Comparison of ENCODE assay signal across 9 cellular contexts in the genomic region with DNA sequence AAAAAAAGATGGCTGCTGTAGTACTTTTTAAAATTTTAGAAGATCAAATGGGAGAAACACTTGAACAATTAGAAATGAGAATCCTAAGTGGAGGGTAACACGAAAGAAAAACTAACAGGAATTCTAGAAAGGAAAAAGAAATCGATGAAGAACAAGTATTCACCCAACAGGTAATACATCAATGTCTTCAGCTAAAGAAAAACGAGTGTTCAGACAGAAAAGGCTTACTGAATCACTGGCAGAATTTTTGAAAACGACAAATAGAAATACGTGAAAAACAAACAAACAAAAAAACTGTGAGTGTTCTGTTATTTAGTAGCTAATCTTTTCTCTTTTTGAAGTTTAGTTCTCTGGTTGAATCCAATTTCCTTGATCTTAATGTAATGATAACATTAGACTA. TPM values are rescaled to one million over a fixed set of nuclear protein-coding genes. Genes with fewer than 3 reads are reported as not detected.
DNase-seq lines count a peak whose midpoint lies in the region; FAIRE-seq and TF ChIP-seq lines count a peak whose summit lies in the region.
"Had no signal": no experiment of that assay in that cellular context is flagged by ENCODE, and none has a peak within 500 bp of the region (broad histone marks: within the 10 kb centered on the region; RNA-seq: fewer than 3 reads in every experiment).

No MANE protein-coding gene starts in this region.

- H3K4me1 ChIP-seq in ACC112 (ENCODE audit: control insufficient read depth, insufficient read depth, low read length, unreplicated experiment) (peaks cover 55% of the 10 kb centered on the region), fibroblast of lung (ENCODE audit: control insufficient read depth, extremely low read depth, insufficient read depth, low read length) (peaks cover 8% of the 10 kb centered on the region)

- no peaks in the 10 kb centered on the region for H4K20me1 ChIP-seq in fibroblast of lung (ENCODE audit: control insufficient read depth, extremely low read depth, insufficient read depth, low read length)

- DNase-seq in GM12864 (ENCODE audit: low read depth): no peak
- peak; percentile 28 for DNase-seq in RKO (ENCODE audit: low spot score)
- no peak for DNase-seq in fibroblast of lung (ENCODE audit: low read depth in 2 of 2)
- DNase-seq in GM19239 (ENCODE audit: insufficient read length, low spot score): no peak
- no peak for DNase-seq in ecto neural progenitor cell (ENCODE audit: low spot score)
- no peak for DNase-seq in SHP77 treated with DMSO at 0.1 percent for 48 hours (lab: John Stamatoyannopoulos, UW)
- DNase-seq in hypothalamus (lab: John Stamatoyannopoulos, UW): no peak

- no peak overlapping the region for H3K9ac ChIP-seq in fibroblast of lung (ENCODE audit: insufficient read depth, low read length)

- H3K4me3 ChIP-seq in ACC112 (ENCODE audit: low read depth, low read length) (peak overlapping the region; percentile 88), GM12864 (ENCODE audit: low read depth, low read length) (peak overlapping the region; percentile 81; the same call in 1 of the 2 replicates), fibroblast of lung (replicated peaks in 1 of 4; ENCODE audit: control extremely low read depth in 1 of 4, insufficient read depth in 1 of 4, low read depth in 3 of 4, low read length in 4 of 4) (peak overlapping the region in 2 of 4 experiments; percentile 59 to 80)
- H3K4me3 ChIP-seq: vagina had no signal

- no peak overlapping the region for H2AFZ ChIP-seq in ACC112 (ENCODE audit: low read length, unreplicated experiment)
- H2AFZ ChIP-seq in fibroblast of lung (ENCODE audit: low read length): peak overlapping the region; percentile 21

- H3K36me3 ChIP-seq in ACC112 (ENCODE audit: insufficient read depth, low read length) (peaks cover 12% of the 10 kb centered on the region; the same call in 1 of the 2 replicates), fibroblast of lung (ENCODE audit: control insufficient read depth, insufficient read depth, low read length) (no peaks in the 10 kb centered on the region)
- H3K36me3 ChIP-seq: vagina had no signal

- no peak for TF ChIP-seq CTCF in GM12864 (IDR thresholded peaks at IDR 0.05; ENCODE audit: low read depth, low read length, missing control alignments)
- TF ChIP-seq CTCF in fibroblast of lung (conservative IDR thresholded peaks at IDR 0.05 in 1 of 2, IDR thresholded peaks at IDR 0.05 in 1 of 2; ENCODE audit: low read depth in 1 of 2, low read length in 2 of 2): no peak

- FAIRE-seq in GM19239 (lab: Jason Lieb, UNC): no peak

- peaks cover 75% of the 10 kb centered on the region for H3K79me2 ChIP-seq in ACC112 (ENCODE audit: control insufficient read depth, insufficient read depth, low read length, unreplicated experiment)
- peaks cover 50% of the 10 kb centered on the region for H3K79me2 ChIP-seq in fibroblast of lung (ENCODE audit: control insufficient read depth, insufficient read depth, low read length)

- H3K4me2 ChIP-seq in fibroblast of lung (ENCODE audit: extremely low read depth, insufficient read depth, low read length): peak overlapping the region; percentile 75

- H3K27me3 ChIP-seq in ACC112 (ENCODE audit: insufficient read depth, low read length) (no peaks in the 10 kb centered on the region), fibroblast of lung (ENCODE audit: control insufficient read depth, insufficient read depth, low read length) (no peaks in the 10 kb centered on the region)
- H3K27me3 ChIP-seq: vagina had no signal

- H3K27ac ChIP-seq in ACC112 (ENCODE audit: low read depth, low read length) (no peak overlapping the region), fibroblast of lung (ENCODE audit: insufficient read depth, low read length) (no peak overlapping the region)
- H3K27ac ChIP-seq: vagina had no signal

- H3K9me3 ChIP-seq in fibroblast of lung (ENCODE audit: control insufficient read depth, insufficient read depth, low read depth, low read length): no peaks in the 10 kb centered on the region
- H3K9me3 ChIP-seq: vagina had no signal

RNA-seq across cellular contexts. Expression of a gene that starts 1.8 kb away (rescaled TPM):
- 2.1 and 10.6 TPM in 2 replicates for total RNA-seq in fibroblast of lung
- polyA plus RNA-seq in fibroblast of lung: 12.8 and 38.4 TPM in 2 replicates
- polyA plus RNA-seq in fibroblast of lung (2012): 16.7 and 44.3 TPM in 2 replicates
- 2.8 and 23.0 TPM in 2 replicates for polyA minus RNA-seq in fibroblast of lung (ENCODE audit: low replicate concordance)
